ENCODE assay signal across 1 cellular context in the genomic region with DNA sequence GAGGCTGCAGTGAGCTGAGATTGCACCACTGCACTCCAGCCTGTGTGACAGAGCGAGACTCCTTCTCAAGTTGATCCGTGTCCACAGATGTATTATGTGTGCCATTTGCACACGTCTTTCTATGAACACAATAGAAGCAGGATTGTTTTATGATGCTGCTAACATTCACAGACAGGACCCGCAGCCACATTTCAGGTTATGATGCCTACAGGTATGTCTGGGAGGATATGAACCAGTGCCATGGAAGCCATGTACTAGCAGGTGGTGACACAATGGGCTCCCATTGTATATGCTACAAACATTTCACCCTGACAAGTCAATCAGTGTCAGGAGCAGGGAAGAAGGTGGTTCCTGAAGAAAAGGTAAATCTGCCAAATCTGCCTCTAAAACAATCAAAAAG.
TF ChIP-seq lines count a peak whose summit lies in the region.

No MANE protein-coding gene starts in this region.

TF ChIP-seq in HepG2, 621 proteins besides CTCF, POLR2A, EP300 and RAD21 (continued from another document):
- TF ChIP-seq ZBTB38 (CRISPR knock-in tag; IDR thresholded peaks at IDR 0.05) (0 out of 2 replicates have a peak, but pooled peaks have one; percentile 21), ETV6 (CRISPR knock-in tag; conservative IDR thresholded peaks at IDR 0.05) (no peak), ZNF567 (CRISPR knock-in tag; IDR thresholded peaks at IDR 0.05; ENCODE audit: borderline replicate concordance) (no peak), NFATC3 (CRISPR knock-in tag; IDR thresholded peaks at IDR 0.05) (no peak), MED1 (CRISPR knock-in tag; IDR thresholded peaks at IDR 0.05) (peak; percentile 39; the same call in 1 of the 2 replicates)
- TF ChIP-seq, protein P1, sequence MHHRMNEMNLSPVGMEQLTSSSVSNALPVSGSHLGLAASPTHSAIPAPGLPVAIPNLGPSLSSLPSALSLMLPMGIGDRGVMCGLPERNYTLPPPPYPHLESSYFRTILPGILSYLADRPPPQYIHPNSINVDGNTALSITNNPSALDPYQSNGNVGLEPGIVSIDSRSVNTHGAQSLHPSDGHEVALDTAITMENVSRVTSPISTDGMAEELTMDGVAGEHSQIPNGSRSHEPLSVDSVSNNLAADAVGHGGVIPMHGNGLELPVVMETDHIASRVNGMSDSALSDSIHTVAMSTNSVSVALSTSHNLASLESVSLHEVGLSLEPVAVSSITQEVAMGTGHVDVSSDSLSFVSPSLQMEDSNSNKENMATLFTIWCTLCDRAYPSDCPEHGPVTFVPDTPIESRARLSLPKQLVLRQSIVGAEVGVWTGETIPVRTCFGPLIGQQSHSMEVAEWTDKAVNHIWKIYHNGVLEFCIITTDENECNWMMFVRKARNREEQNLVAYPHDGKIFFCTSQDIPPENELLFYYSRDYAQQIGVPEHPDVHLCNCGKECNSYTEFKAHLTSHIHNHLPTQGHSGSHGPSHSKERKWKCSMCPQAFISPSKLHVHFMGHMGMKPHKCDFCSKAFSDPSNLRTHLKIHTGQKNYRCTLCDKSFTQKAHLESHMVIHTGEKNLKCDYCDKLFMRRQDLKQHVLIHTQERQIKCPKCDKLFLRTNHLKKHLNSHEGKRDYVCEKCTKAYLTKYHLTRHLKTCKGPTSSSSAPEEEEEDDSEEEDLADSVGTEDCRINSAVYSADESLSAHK (CRISPR knock-in tag; IDR thresholded peaks at IDR 0.05; ENCODE audit: borderline replicate concordance) = no peak
- TF ChIP-seq, protein P2, sequence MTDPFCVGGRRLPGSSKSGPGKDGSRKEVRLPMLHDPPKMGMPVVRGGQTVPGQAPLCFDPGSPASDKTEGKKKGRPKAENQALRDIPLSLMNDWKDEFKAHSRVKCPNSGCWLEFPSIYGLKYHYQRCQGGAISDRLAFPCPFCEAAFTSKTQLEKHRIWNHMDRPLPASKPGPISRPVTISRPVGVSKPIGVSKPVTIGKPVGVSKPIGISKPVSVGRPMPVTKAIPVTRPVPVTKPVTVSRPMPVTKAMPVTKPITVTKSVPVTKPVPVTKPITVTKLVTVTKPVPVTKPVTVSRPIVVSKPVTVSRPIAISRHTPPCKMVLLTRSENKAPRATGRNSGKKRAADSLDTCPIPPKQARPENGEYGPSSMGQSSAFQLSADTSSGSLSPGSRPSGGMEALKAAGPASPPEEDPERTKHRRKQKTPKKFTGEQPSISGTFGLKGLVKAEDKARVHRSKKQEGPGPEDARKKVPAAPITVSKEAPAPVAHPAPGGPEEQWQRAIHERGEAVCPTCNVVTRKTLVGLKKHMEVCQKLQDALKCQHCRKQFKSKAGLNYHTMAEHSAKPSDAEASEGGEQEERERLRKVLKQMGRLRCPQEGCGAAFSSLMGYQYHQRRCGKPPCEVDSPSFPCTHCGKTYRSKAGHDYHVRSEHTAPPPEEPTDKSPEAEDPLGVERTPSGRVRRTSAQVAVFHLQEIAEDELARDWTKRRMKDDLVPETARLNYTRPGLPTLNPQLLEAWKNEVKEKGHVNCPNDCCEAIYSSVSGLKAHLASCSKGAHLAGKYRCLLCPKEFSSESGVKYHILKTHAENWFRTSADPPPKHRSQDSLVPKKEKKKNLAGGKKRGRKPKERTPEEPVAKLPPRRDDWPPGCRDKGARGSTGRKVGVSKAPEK (CRISPR knock-in tag; IDR thresholded peaks at IDR 0.05; ENCODE audit: borderline replicate concordance) = no peak
- TF ChIP-seq, protein P3, sequence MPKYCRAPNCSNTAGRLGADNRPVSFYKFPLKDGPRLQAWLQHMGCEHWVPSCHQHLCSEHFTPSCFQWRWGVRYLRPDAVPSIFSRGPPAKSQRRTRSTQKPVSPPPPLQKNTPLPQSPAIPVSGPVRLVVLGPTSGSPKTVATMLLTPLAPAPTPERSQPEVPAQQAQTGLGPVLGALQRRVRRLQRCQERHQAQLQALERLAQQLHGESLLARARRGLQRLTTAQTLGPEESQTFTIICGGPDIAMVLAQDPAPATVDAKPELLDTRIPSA (CRISPR knock-in tag; IDR thresholded peaks at IDR 0.05; ENCODE audit: borderline replicate concordance) = no peak
- TF ChIP-seq, protein P4, sequence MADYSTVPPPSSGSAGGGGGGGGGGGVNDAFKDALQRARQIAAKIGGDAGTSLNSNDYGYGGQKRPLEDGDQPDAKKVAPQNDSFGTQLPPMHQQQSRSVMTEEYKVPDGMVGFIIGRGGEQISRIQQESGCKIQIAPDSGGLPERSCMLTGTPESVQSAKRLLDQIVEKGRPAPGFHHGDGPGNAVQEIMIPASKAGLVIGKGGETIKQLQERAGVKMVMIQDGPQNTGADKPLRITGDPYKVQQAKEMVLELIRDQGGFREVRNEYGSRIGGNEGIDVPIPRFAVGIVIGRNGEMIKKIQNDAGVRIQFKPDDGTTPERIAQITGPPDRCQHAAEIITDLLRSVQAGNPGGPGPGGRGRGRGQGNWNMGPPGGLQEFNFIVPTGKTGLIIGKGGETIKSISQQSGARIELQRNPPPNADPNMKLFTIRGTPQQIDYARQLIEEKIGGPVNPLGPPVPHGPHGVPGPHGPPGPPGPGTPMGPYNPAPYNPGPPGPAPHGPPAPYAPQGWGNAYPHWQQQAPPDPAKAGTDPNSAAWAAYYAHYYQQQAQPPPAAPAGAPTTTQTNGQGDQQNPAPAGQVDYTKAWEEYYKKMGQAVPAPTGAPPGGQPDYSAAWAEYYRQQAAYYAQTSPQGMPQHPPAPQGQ (CRISPR knock-in tag; IDR thresholded peaks at IDR 0.05; ENCODE audit: borderline replicate concordance) = no peak
